Comparison of ENCODE assay signal across 1 cellular context in the genomic region with DNA sequence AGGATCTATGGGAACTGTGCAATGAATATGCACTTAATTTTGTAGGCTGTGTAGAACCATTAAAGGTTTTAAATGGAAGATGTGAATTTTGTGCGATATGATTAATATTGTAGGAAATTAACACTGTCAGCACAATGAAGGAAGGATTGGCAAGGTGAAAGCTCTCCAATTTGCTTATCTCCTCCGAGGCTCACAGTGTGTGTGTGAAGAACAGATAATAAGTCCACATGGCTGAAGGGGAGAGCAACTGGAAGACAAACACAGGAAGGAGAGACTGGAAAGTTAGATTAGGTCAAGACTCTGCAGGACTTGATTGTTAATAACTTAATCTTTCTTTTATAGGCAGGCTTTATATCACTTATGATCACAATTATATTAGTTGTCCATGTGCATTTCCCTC.
TF ChIP-seq lines count a peak whose summit lies in the region.

No MANE protein-coding gene starts in this region.

TF ChIP-seq in K562, 482 proteins besides CTCF, POLR2A, EP300 and RAD21 (continued from another document):
- TF ChIP-seq NFE2L1 (tag; IDR thresholded peaks at IDR 0.05; ENCODE audit: borderline replicate concordance, low read depth) (no peak), STAT5B (CRISPR knock-in tag; IDR thresholded peaks at IDR 0.05) (no peak), ASH1L (IDR thresholded peaks at IDR 0.05; ENCODE audit: borderline replicate concordance, low read depth, partially characterized antibody) (no peak), NUFIP1 (IDR thresholded peaks at IDR 0.05; ENCODE audit: partially characterized antibody) (no peak), RFX7 (CRISPR knock-in tag; IDR thresholded peaks at IDR 0.05) (no peak), NFIC (IDR thresholded peaks at IDR 0.05) (peak; percentile 84), POLR3A (IDR thresholded peaks at IDR 0.05; ENCODE audit: borderline replicate concordance, extremely low read depth, insufficient read depth, insufficient read length) (no peak), SMARCE1 (IDR thresholded peaks at IDR 0.05) (peak; percentile 86), WHSC1 (IDR thresholded peaks at IDR 0.05; ENCODE audit: low read length) (no peak), CREBBP (IDR thresholded peaks at IDR 0.05; ENCODE audit: low read depth, low read length) (no peak), KAT8 (IDR thresholded peaks at IDR 0.05; ENCODE audit: low read depth) (no peak), FOXA1 (IDR thresholded peaks at IDR 0.05; ENCODE audit: borderline replicate concordance) (no peak), HDAC2 (IDR thresholded peaks at IDR 0.05) (0 out of 2 replicates have a peak, but pooled peaks have one; percentile 20), ZNF316 (IDR thresholded peaks at IDR 0.05) (peak; percentile 96), HDAC1 (IDR thresholded peaks at IDR 0.05) (no peak), KDM4B (IDR thresholded peaks at IDR 0.05; ENCODE audit: borderline replicate concordance in 2 of 2, low read depth in 1 of 2) (no peak), NCOR1 (IDR thresholded peaks at IDR 0.05) (peak; percentile 83), ARID1B (IDR thresholded peaks at IDR 0.05) (peak; percentile 94), FOXM1 (IDR thresholded peaks at IDR 0.05; ENCODE audit: low read depth) (peak; percentile 81), FOXM1 (CRISPR knock-in tag; IDR thresholded peaks at IDR 0.05; ENCODE audit: low read depth) (no peak), ZBTB17 (CRISPR knock-in tag; IDR thresholded peaks at IDR 0.05) (no peak), ZFX (CRISPR knock-in tag; IDR thresholded peaks at IDR 0.05) (no peak), MYC (IDR thresholded peaks at IDR 0.05; ENCODE audit: low read depth, low read length) (peak; percentile 69; the same call in 1 of the 2 replicates), MYC (CRISPR knock-in tag; IDR thresholded peaks at IDR 0.05; ENCODE audit: borderline replicate concordance, low read depth) (no peak), KLF13 (tag; IDR thresholded peaks at IDR 0.05; ENCODE audit: borderline replicate concordance, low read depth) (no peak), GTF2A2 (tag; IDR thresholded peaks at IDR 0.05) (no peak), DIDO1 (tag; IDR thresholded peaks at IDR 0.05; ENCODE audit: low read depth) (no peak), GATAD2A (IDR thresholded peaks at IDR 0.05) (no peak), TAL1 (IDR thresholded peaks at IDR 0.05) (peak; percentile 94), LARP7 (IDR thresholded peaks at IDR 0.05) (no peak), DACH1 (IDR thresholded peaks at IDR 0.05; ENCODE audit: partially characterized antibody) (peak; percentile 52), SMAD1 (IDR thresholded peaks at IDR 0.05; ENCODE audit: low read depth, low read length, partially characterized antibody) (no peak), MCM2 (IDR thresholded peaks at IDR 0.05; ENCODE audit: low read depth) (no peak), CBFA2T2 (conservative IDR thresholded peaks at IDR 0.05) (peak; percentile 93), MAFG (tag; conservative IDR thresholded peaks at IDR 0.05) (peak; percentile 72), CBX2 (IDR thresholded peaks at IDR 0.05; ENCODE audit: insufficient read depth, low read length, poor library complexity, severe bottlenecking) (no peak), EP400 (IDR thresholded peaks at IDR 0.05) (no peak), ETV6 (IDR thresholded peaks at IDR 0.05; ENCODE audit: borderline replicate concordance in 1 of 2, low read depth in 2 of 2, low read length in 1 of 2) (no peak), ETV6 (CRISPR knock-in tag; IDR thresholded peaks at IDR 0.05; ENCODE audit: borderline replicate concordance) (no peak)
- TF ChIP-seq, protein P1, sequence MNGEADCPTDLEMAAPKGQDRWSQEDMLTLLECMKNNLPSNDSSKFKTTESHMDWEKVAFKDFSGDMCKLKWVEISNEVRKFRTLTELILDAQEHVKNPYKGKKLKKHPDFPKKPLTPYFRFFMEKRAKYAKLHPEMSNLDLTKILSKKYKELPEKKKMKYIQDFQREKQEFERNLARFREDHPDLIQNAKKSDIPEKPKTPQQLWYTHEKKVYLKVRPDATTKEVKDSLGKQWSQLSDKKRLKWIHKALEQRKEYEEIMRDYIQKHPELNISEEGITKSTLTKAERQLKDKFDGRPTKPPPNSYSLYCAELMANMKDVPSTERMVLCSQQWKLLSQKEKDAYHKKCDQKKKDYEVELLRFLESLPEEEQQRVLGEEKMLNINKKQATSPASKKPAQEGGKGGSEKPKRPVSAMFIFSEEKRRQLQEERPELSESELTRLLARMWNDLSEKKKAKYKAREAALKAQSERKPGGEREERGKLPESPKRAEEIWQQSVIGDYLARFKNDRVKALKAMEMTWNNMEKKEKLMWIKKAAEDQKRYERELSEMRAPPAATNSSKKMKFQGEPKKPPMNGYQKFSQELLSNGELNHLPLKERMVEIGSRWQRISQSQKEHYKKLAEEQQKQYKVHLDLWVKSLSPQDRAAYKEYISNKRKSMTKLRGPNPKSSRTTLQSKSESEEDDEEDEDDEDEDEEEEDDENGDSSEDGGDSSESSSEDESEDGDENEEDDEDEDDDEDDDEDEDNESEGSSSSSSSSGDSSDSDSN (IDR thresholded peaks at IDR 0.05; ENCODE audit: borderline replicate concordance in 1 of 2, low read depth in 2 of 2, low read length in 2 of 2): no peak
- TF ChIP-seq, protein P2, sequence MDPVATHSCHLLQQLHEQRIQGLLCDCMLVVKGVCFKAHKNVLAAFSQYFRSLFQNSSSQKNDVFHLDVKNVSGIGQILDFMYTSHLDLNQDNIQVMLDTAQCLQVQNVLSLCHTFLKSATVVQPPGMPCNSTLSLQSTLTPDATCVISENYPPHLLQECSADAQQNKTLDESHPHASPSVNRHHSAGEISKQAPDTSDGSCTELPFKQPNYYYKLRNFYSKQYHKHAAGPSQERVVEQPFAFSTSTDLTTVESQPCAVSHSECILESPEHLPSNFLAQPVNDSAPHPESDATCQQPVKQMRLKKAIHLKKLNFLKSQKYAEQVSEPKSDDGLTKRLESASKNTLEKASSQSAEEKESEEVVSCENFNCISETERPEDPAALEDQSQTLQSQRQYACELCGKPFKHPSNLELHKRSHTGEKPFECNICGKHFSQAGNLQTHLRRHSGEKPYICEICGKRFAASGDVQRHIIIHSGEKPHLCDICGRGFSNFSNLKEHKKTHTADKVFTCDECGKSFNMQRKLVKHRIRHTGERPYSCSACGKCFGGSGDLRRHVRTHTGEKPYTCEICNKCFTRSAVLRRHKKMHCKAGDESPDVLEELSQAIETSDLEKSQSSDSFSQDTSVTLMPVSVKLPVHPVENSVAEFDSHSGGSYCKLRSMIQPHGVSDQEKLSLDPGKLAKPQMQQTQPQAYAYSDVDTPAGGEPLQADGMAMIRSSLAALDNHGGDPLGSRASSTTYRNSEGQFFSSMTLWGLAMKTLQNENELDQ (CRISPR knock-in tag; IDR thresholded peaks at IDR 0.05; ENCODE audit: borderline replicate concordance): no peak
- TF ChIP-seq, protein P3, sequence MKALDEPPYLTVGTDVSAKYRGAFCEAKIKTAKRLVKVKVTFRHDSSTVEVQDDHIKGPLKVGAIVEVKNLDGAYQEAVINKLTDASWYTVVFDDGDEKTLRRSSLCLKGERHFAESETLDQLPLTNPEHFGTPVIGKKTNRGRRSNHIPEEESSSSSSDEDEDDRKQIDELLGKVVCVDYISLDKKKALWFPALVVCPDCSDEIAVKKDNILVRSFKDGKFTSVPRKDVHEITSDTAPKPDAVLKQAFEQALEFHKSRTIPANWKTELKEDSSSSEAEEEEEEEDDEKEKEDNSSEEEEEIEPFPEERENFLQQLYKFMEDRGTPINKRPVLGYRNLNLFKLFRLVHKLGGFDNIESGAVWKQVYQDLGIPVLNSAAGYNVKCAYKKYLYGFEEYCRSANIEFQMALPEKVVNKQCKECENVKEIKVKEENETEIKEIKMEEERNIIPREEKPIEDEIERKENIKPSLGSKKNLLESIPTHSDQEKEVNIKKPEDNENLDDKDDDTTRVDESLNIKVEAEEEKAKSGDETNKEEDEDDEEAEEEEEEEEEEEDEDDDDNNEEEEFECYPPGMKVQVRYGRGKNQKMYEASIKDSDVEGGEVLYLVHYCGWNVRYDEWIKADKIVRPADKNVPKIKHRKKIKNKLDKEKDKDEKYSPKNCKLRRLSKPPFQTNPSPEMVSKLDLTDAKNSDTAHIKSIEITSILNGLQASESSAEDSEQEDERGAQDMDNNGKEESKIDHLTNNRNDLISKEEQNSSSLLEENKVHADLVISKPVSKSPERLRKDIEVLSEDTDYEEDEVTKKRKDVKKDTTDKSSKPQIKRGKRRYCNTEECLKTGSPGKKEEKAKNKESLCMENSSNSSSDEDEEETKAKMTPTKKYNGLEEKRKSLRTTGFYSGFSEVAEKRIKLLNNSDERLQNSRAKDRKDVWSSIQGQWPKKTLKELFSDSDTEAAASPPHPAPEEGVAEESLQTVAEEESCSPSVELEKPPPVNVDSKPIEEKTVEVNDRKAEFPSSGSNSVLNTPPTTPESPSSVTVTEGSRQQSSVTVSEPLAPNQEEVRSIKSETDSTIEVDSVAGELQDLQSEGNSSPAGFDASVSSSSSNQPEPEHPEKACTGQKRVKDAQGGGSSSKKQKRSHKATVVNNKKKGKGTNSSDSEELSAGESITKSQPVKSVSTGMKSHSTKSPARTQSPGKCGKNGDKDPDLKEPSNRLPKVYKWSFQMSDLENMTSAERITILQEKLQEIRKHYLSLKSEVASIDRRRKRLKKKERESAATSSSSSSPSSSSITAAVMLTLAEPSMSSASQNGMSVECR (CRISPR knock-in tag; IDR thresholded peaks at IDR 0.05): no peak
